ENCODE assay signal across 16 cellular contexts in the genomic region with DNA sequence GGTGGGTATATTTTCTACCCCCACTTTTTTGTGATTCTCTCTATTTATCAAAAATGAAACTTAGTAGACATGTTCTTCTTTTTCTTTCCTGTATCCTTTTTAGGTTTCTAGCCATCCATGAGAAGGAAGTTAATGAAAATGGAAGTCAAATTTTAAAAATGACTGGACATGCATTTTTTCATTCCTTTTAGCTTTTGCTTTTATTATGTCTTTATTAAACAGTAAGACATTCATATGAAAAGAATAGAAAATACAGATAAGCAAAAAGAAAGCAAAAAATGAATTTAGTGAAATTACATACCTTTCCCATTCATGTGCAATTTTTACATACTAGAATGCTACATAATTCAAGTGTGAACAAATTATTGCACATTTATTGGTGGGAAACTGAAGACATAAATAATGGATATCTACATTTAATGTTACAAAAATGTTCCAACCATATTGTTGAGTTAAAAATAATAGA.
DNase-seq lines count a peak whose midpoint lies in the region; ATAC-seq and TF ChIP-seq lines count a peak whose summit lies in the region.
"Had no signal": no experiment of that assay in that cellular context is flagged by ENCODE, and none has a peak within 500 bp of the region (broad histone marks: within the 10 kb centered on the region; RNA-seq: fewer than 3 reads in every experiment).

No MANE protein-coding gene starts in this region.

- no peaks in the 10 kb centered on the region for H3K9me2 ChIP-seq in HCT116 (ENCODE audit: insufficient read depth)

- ATAC-seq in HCT116, result no peak
- ATAC-seq in GM19467 (IDR thresholded peaks at IDR 0.05; ENCODE audit: unreplicated experiment), result no peak
- no peak for ATAC-seq in GM18498 (IDR thresholded peaks at IDR 0.05; ENCODE audit: unreplicated experiment)

- H3K27me3 ChIP-seq in HCT116 (ENCODE audit: insufficient read depth, low read length), result no peaks in the 10 kb centered on the region
- H3K27me3 ChIP-seq in OCI-LY3 (ENCODE audit: low read depth, low read length), result peaks cover 48% of the 10 kb centered on the region
- no peaks in the 10 kb centered on the region for H3K27me3 ChIP-seq in skeletal muscle satellite cell (ENCODE audit: control insufficient read depth, insufficient read depth, low read length)

- no TSS peak for BruUV-seq in HCT116 (replicated peaks; lab: Mats Ljungman, UMichigan)

- POLR2A ChIA-PET in HCT116 (lab: Charles Lee), result no interaction called here

- H3K79me2 ChIP-seq in HCT116 (ENCODE audit: insufficient read depth, low read length), result no peaks in the 10 kb centered on the region
- no peaks in the 10 kb centered on the region for H3K79me2 ChIP-seq in OCI-LY3 (ENCODE audit: low read length)

- no peak for TF ChIP-seq RAD21 in HCT116 (IDR thresholded peaks at IDR 0.05; ENCODE audit: low read depth)

- peaks cover 0 to 15% of the 10 kb centered on the region in 2 experiments; a peak in 2 of 4 replicates for H3K4me1 ChIP-seq in HCT116 (ENCODE audit: control insufficient read depth in 1 of 2, insufficient read depth in 2 of 2, low read length in 2 of 2)
- H3K4me1 ChIP-seq in OCI-LY3 (ENCODE audit: low read length), result peaks cover 35% of the 10 kb centered on the region
- H3K4me1 ChIP-seq in skeletal muscle satellite cell (ENCODE audit: control insufficient read depth, insufficient read depth, low read length), result peaks cover 39% of the 10 kb centered on the region
- H3K4me1 ChIP-seq: Caco-2 had no signal

- RAD21 ChIA-PET in HCT116 (lab: Charles Lee; ENCODE audit: low non-redundant PET in 1 of 2, low total read pairs in 2 of 2, uncharacterized antibody in 2 of 2, unreplicated experiment in 2 of 2), result no interaction called here

- TF ChIP-seq CTCF in HCT116 (IDR thresholded peaks at IDR 0.05 in 2 of 3, conservative IDR thresholded peaks at IDR 0.05 in 1 of 3; ENCODE audit: borderline replicate concordance in 1 of 3, insufficient read depth in 1 of 3, low read depth in 2 of 3, low read length in 2 of 3) (no peak), OCI-LY3 (IDR thresholded peaks at IDR 0.05; ENCODE audit: low read depth, low read length) (no peak), fibroblast of mammary gland (conservative IDR thresholded peaks at IDR 0.05; ENCODE audit: control insufficient read depth, insufficient read depth, low read depth, low read length) (no peak)

- no peak for DNase-seq in HCT116 (ENCODE audit: low read depth, low spot score)
- DNase-seq in fibroblast of mammary gland (ENCODE audit: low read depth), result no peak
- no peak for DNase-seq in substantia nigra (lab: John Stamatoyannopoulos, UW)
- DNase-seq: AML-193, Caco-2, DMS153, H7, KBM-7, NCI-H1436, NCI-H2029 treated with DMSO at 0.1 percent for 48 hours, NCI-H510A, NCI-H774 had no signal

- H4K20me1 ChIP-seq in HCT116 (ENCODE audit: insufficient read depth), result no peaks in the 10 kb centered on the region
- no peaks in the 10 kb centered on the region for H4K20me1 ChIP-seq in OCI-LY3 (ENCODE audit: insufficient read depth, low read length)

- H3K9ac ChIP-seq in HCT116 (ENCODE audit: low read length) (no peak overlapping the region), OCI-LY3 (ENCODE audit: low read length) (no peak overlapping the region), skeletal muscle satellite cell (ENCODE audit: low read depth, low read length) (peak overlapping the region; percentile 32)

- intact Hi-C loops in HCT116 (cut with micrococcal nuclease), result no loop called here

- no peak overlapping the region for H3K4me2 ChIP-seq in HCT116 (ENCODE audit: low read length)
- H3K4me2 ChIP-seq in OCI-LY3 (ENCODE audit: low read length), result peak overlapping the region; percentile 52
- H3K4me2 ChIP-seq in skeletal muscle satellite cell (ENCODE audit: low read length), result peak overlapping the region; percentile 49

- CTCF ChIA-PET in HCT116 (lab: Charles Lee), result no interaction called here

- H3K36me3 ChIP-seq in HCT116 (ENCODE audit: control insufficient read depth in 1 of 2, insufficient read depth in 2 of 2, low read length in 2 of 2), result no peaks in the 10 kb centered on the region
- no peaks in the 10 kb centered on the region for H3K36me3 ChIP-seq in OCI-LY3 (replicated peaks; ENCODE audit: low read depth, low read length)
- no peaks in the 10 kb centered on the region for H3K36me3 ChIP-seq in skeletal muscle satellite cell (ENCODE audit: insufficient read depth, low read length)

- H2AFZ ChIP-seq in HCT116 (ENCODE audit: low read depth, low read length, poor library complexity, severe bottlenecking) (peak overlapping the region; percentile 55), OCI-LY3 (ENCODE audit: low read depth, low read length) (no peak overlapping the region)

- H3K27ac ChIP-seq in HCT116 (ENCODE audit: low read depth, low read length) (no peak overlapping the region), OCI-LY3 (ENCODE audit: low read length) (no peak overlapping the region), substantia nigra (ENCODE audit: low read depth, low read length, poor library complexity, severe bottlenecking) (no peak overlapping the region)

- no peak overlapping the region for H3K4me3 ChIP-seq in HCT116 (replicated peaks in 1 of 2; ENCODE audit: low read depth in 1 of 2, low read length in 2 of 2)
- peak overlapping the region; percentile 30; the same call in 1 of the 2 replicates for H3K4me3 ChIP-seq in OCI-LY3 (ENCODE audit: low read length)
- H3K4me3 ChIP-seq in fibroblast of mammary gland (ENCODE audit: control insufficient read depth, low read depth, low read length), result peak overlapping the region; percentile 23
- H3K4me3 ChIP-seq in skeletal muscle satellite cell (ENCODE audit: low read length), result peak overlapping the region; percentile 36

- H3K9me3 ChIP-seq in HCT116 (ENCODE audit: control insufficient read depth in 1 of 2, insufficient read depth in 1 of 2, low read depth in 1 of 2, low read length in 2 of 2) (no peaks in the 10 kb centered on the region), OCI-LY3 (ENCODE audit: insufficient read depth, low read length) (no peaks in the 10 kb centered on the region), skeletal muscle satellite cell (replicated peaks; ENCODE audit: low read length) (no peaks in the 10 kb centered on the region)
- H3K9me3 ChIP-seq: Caco-2 had no signal

- no peak for TF ChIP-seq POLR2A in HCT116 (IDR thresholded peaks at IDR 0.05; ENCODE audit: borderline replicate concordance, extremely low read depth, insufficient read depth, insufficient read length)

TF ChIP-seq in HCT116, 20 proteins besides CTCF, POLR2A, EP300 and RAD21:
- TF ChIP-seq POLR2AphosphoS5 (IDR thresholded peaks at IDR 0.05; ENCODE audit: low read depth, low read length), result no peak
- no peak for TF ChIP-seq CEBPB (IDR thresholded peaks at IDR 0.05; ENCODE audit: low read depth)
- no peak for TF ChIP-seq SRF (IDR thresholded peaks at IDR 0.05; ENCODE audit: low read depth)
- TF ChIP-seq SIN3A (IDR thresholded peaks at IDR 0.05; ENCODE audit: low read depth), result no peak
- no peak for TF ChIP-seq ZNF274 (IDR thresholded peaks at IDR 0.05; ENCODE audit: low read depth, low read length)
- no peak for TF ChIP-seq ZFX (IDR thresholded peaks at IDR 0.05)
- TF ChIP-seq ELF1 (IDR thresholded peaks at IDR 0.05; ENCODE audit: borderline replicate concordance, low read depth), result no peak
- TF ChIP-seq, protein P1, sequence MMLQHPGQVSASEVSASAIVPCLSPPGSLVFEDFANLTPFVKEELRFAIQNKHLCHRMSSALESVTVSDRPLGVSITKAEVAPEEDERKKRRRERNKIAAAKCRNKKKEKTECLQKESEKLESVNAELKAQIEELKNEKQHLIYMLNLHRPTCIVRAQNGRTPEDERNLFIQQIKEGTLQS (IDR thresholded peaks at IDR 0.05), result no peak
- TF ChIP-seq TCF7L2 (IDR thresholded peaks at IDR 0.05; ENCODE audit: borderline replicate concordance, extremely low read depth, insufficient read depth, insufficient read length), result no peak
- no peak for TF ChIP-seq CBX3 (IDR thresholded peaks at IDR 0.05; ENCODE audit: low read depth)
- TF ChIP-seq JUND (IDR thresholded peaks at IDR 0.05), result no peak
TF ChIP-seq in HCT116: peak in this region for 0.

Comparison
In these comparisons a context has a peak if more than half of its experiments do, and no peak if none do; other contexts are left out.
1. H3K4me3 ChIP-seq: peak in OCI-LY3 (single experiment), fibroblast of mammary gland (single experiment) and skeletal muscle satellite cell (single experiment); none in HCT116 (0 of 2).